ENCODE assay signal across 15 cellular contexts in the genomic region with DNA sequence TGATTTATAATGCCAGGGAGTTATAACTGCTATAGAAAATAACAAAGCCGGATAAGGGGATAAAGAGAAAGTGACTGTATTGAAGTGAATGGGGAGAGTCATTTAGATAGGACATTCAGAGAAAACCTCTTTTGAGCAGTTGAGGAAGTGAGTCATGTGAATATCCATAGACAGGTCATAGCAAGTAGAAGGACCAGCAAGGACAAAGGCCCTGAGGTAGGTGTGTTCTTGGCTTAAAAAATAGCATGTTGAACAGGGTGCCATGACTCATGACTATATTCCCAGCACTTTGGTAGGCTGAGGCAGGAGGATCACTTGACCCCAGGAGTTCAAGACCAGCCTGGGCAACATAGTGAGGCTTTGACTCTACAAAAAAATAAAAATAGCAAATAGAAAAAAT. TPM values are rescaled to one million over a fixed set of nuclear protein-coding genes. Genes with fewer than 3 reads are reported as not detected.
A peak's percentile ranks its signal among the peaks of the same experiment; 100 is the strongest.
DNase-seq lines count a peak whose midpoint lies in the region; TF ChIP-seq lines count a peak whose summit lies in the region.
"Had no signal": no experiment of that assay in that cellular context is flagged by ENCODE, and none has a peak within 500 bp of the region (broad histone marks: within the 10 kb centered on the region; RNA-seq: fewer than 3 reads in every experiment).

No MANE protein-coding gene starts in this region.

- CTCF ChIA-PET in Calu3 (lab: Charles Lee), result no interaction called here

- no peak overlapping the region for H3K27ac Mint-ChIP-seq in Calu3 (ENCODE audit: unreplicated experiment)

- H3K4me1 ChIP-seq in GM23248 (ENCODE audit: insufficient read depth), result peaks cover 27% of the 10 kb centered on the region
- H3K4me1 ChIP-seq: BE2C, parathyroid adenoma had no signal

- H3K27me3 Mint-ChIP-seq in Calu3 (ENCODE audit: unreplicated experiment), result no peaks in the 10 kb centered on the region

- intact Hi-C loops in Calu3 (cut with micrococcal nuclease; ENCODE audit: unreplicated experiment), result no loop called here
- intact Hi-C loops in posterior vena cava (cut with DNase I), result no loop called here

- H3K4me3 ChIP-seq in GM23248 (no peak overlapping the region), fibroblast of mammary gland (ENCODE audit: control insufficient read depth, low read depth, low read length) (no peak overlapping the region)
- H3K4me3 ChIP-seq: hepatocyte had no signal

- H3K27ac ChIP-seq in GM23248, result no peak overlapping the region
- no peak overlapping the region for H3K27ac ChIP-seq in substantia nigra (ENCODE audit: low read depth, low read length, poor library complexity, severe bottlenecking)
- H3K27ac ChIP-seq: hepatocyte, parathyroid adenoma had no signal

- H3K9ac ChIP-seq in GM23248, result no peak overlapping the region
- H3K9ac ChIP-seq: parathyroid adenoma had no signal

- H3K36me3 Mint-ChIP-seq in Calu3 (ENCODE audit: insufficient read depth, unreplicated experiment), result no peaks in the 10 kb centered on the region

- peaks cover 24% of the 10 kb centered on the region for H3F3A ChIP-seq in GM23248 (ENCODE audit: insufficient read depth)

- no peak for TF ChIP-seq POLR2A in erythroblast (IDR thresholded peaks at IDR 0.05; ENCODE audit: low read length)

- no peaks in the 10 kb centered on the region for H3K79me2 ChIP-seq in GM23248 (ENCODE audit: insufficient read depth)
- H3K79me2 ChIP-seq: hepatocyte, parathyroid adenoma had no signal

- H3K4me1 Mint-ChIP-seq in Calu3 (ENCODE audit: low read depth, unreplicated experiment), result no peaks in the 10 kb centered on the region

- H3K9me3 Mint-ChIP-seq in Calu3 (ENCODE audit: low read depth, unreplicated experiment), result no peaks in the 10 kb centered on the region

- 85 to 100% methylated on average over 1 of the region's 1 CpG for WGBS in GM23248 (ENCODE audit: low coverage in 1 of 2, low lambda C conversion rate in 2 of 2, missing lambda C conversion rate in 2 of 2), 2 experiments

- peak; percentile 7 for DNase-seq in Calu3
- DNase-seq in GM23248, result peak; percentile 28
- peak; percentile 80 for DNase-seq in RKO (ENCODE audit: low spot score)
- DNase-seq in fibroblast of mammary gland (ENCODE audit: low read depth), result peak; percentile 20
- no peak for DNase-seq in erythroblast (lab: John Stamatoyannopoulos, UW)
- DNase-seq in posterior vena cava (ENCODE audit: low spot score), result no peak
- no peak for DNase-seq in NCI-H146 treated with DMSO at 0.1 percent for 48 hours (lab: John Stamatoyannopoulos, UW; ENCODE audit: unreplicated experiment)
- no peak for DNase-seq in substantia nigra (lab: John Stamatoyannopoulos, UW)
- DNase-seq: activated CD8-positive, alpha-beta memory T cell treated with anti-CD3 and anti-CD28 coated beads, Interleukin-2, amount 50 U/mL, for 4 hours; BE2C; DMS153; left colon; NCI-H226 had no signal

- H3K27me3 ChIP-seq in GM23248 (replicated peaks; ENCODE audit: insufficient read depth), result no peaks in the 10 kb centered on the region
- H3K27me3 ChIP-seq: hepatocyte had no signal

- BruUV-seq in Calu3 (replicated peaks; lab: Mats Ljungman, UMichigan), result no TSS peak

- TF ChIP-seq CTCF in Calu3 (IDR thresholded peaks at IDR 0.05; ENCODE audit: unreplicated experiment), result no peak
- TF ChIP-seq CTCF in fibroblast of mammary gland (conservative IDR thresholded peaks at IDR 0.05; ENCODE audit: control insufficient read depth, insufficient read depth, low read depth, low read length), result no peak

- H3K4me2 ChIP-seq in GM23248 (ENCODE audit: unreplicated experiment), result no peak overlapping the region
- H3K4me2 ChIP-seq: hepatocyte had no signal

- H3K36me3 ChIP-seq in GM23248 (ENCODE audit: low read depth), result no peaks in the 10 kb centered on the region
- H3K36me3 ChIP-seq: BE2C had no signal

- H3K9me3 ChIP-seq in GM23248 (ENCODE audit: low read depth), result no peaks in the 10 kb centered on the region
- H3K9me3 ChIP-seq: BE2C had no signal

- H2AFZ ChIP-seq in GM23248, result no peak overlapping the region
- H2AFZ ChIP-seq: hepatocyte, parathyroid adenoma had no signal

- in situ Hi-C loops in GM23248 (cut with MboI), result no loop called here

- H3K4me3 Mint-ChIP-seq in Calu3 (ENCODE audit: low read depth, unreplicated experiment), result no peak overlapping the region

- no peaks in the 10 kb centered on the region for H3K9me2 ChIP-seq in GM23248 (ENCODE audit: insufficient read depth)

- no peaks in the 10 kb centered on the region for H4K20me1 ChIP-seq in GM23248 (ENCODE audit: insufficient read depth)

RNA-seq across cellular contexts. Expression of gene RAP1B, which starts 51.5 kb away (rescaled TPM):
- total RNA-seq in Calu3 (2022) (158 and 159 TPM in 2 replicates), posterior vena cava (100 to 1,000 TPM; 167 to 192 TPM)
- 275 and 290 TPM in 2 replicates for total RNA-seq in GM23248 (2014; rRNA removed; shearing (Covaris generic))
- polyA plus RNA-seq in GM23248 (2016; fragmentation: Nextera tagmentation; extraction: Ambion mirVana), result 353 and 363 TPM in 2 replicates

Comparison
In these comparisons a context has a peak if more than half of its experiments do, and no peak if none do; other contexts are left out.
1. DNase-seq: peak in Calu3 (single experiment), GM23248 (single experiment), RKO (single experiment) and fibroblast of mammary gland (single experiment); none in erythroblast (0 of 2), posterior vena cava (single experiment), NCI-H146 treated with DMSO at 0.1 percent for 48 hours (single experiment) and substantia nigra (0 of 49).